Comparison of ENCODE assay signal across 8 cellular contexts in the genomic region with DNA sequence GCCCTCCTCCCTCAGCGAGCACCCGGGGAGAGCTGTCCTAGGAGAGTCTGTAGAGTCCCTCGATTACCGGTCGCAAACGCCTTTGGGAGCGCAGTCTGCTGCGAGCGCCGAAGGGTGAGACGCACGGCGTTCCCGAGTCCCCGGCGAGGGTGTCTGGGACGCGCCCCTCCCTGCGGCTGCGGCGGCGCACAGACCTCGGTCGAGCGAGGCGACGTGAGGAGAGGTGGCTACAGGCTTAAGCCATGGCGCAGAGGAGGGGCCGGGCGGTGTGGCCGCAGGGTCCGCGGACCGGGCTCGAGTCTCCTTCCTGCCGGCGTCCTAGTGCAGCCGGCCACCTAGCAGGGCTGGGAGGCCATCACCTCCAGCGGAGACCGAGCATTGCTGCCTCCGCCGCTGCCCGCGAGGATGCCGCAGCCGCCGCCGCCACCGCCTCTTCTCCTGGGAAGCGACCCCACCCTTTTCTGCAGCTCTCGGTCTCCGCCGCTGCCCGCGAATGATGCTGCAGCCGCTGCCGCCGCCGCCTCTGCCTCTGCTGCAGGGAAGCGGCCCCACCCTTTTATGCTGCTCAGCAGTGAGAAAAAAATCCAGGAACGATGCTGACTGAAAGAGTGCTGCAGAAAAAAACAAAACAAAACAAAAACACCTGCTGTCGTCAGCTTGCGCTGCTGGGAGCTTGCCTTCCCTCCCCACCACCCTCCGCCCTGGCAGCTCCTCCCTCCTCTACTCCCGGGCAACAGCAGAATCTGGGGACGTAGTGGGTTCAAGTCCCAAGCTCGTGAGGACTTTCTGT. TPM values are rescaled to one million over a fixed set of nuclear protein-coding genes. Genes with fewer than 3 reads are reported as not detected.
A peak's percentile ranks its signal among the peaks of the same experiment; 100 is the strongest.
DNase-seq lines count a peak whose midpoint lies in the region; ATAC-seq and TF ChIP-seq lines count a peak whose summit lies in the region.

Gene MAP6, minus strand, starts transcription at position 531 of the 790 bp plus-strand sequence. CDS start 669 bp downstream, outside the sequence.

- peaks cover 6 to 22% (median 13%) of the 10 kb centered on the region in 3 donors for H3K4me1 Mint-ChIP-seq in naive B cell

- no peak for TF ChIP-seq CTCF in WI38 (IDR thresholded peaks at IDR 0.05; ENCODE audit: low read depth, low read length)
- no peak for TF ChIP-seq CTCF in esophagus squamous epithelium (IDR thresholded peaks at IDR 0.05)
- no peak for TF ChIP-seq CTCF in upper lobe of right lung (IDR thresholded peaks at IDR 0.05)

- 6 to 10% methylated on average over 7 to 21 of the region's 67 CpGs for WGBS in esophagus squamous epithelium, 2 donors

- H3K9ac ChIP-seq in HUES6 (ENCODE audit: low read length), result no peak within 1 kb of the TSS

- H3K4me3 Mint-ChIP-seq in naive B cell, result peak within 1 kb of the TSS; percentile 79 to 94 (median 91)

- H3K36me3 Mint-ChIP-seq in naive B cell, result peaks cover 7% of the 10 kb centered on the region in 2 donors

- DNase-seq in COR-L47 (lab: John Stamatoyannopoulos, UW), result peak; percentile 81
- DNase-seq in esophagus squamous epithelium (lab: John Stamatoyannopoulos, UW), result no peak
- peak; percentile 18 for DNase-seq in naive B cell
- DNase-seq in upper lobe of right lung, result no peak

- peaks cover 0 to 12% (median 2%) of the 10 kb centered on the region in 7 donors for H3K9me3 Mint-ChIP-seq in naive B cell

- intact Hi-C loops in esophagus squamous epithelium (cut with DNase I) (no loop called here), upper lobe of right lung (cut with DNase I) (no loop called here)

- H3K27me3 ChIP-seq in HUES6 (ENCODE audit: control insufficient read depth, insufficient read depth, low read length), result peaks cover 90% of the 10 kb centered on the region
- H3K27me3 ChIP-seq in esophagus squamous epithelium, result peaks cover 3 to 88% (median 8%) of the 10 kb centered on the region in 4 donors
- peaks cover 32% of the 10 kb centered on the region for H3K27me3 ChIP-seq in upper lobe of right lung

- no peaks in the 10 kb centered on the region for H3K36me3 ChIP-seq in HUES6 (ENCODE audit: control insufficient read depth, insufficient read depth, low read length)
- H3K36me3 ChIP-seq in esophagus squamous epithelium, result no peaks in the 10 kb centered on the region
- H3K36me3 ChIP-seq in upper lobe of right lung, result no peaks in the 10 kb centered on the region

- no peak within 1 kb of the TSS for H3K27ac ChIP-seq in HUES6 (ENCODE audit: low read depth, low read length)
- H3K27ac ChIP-seq in esophagus squamous epithelium, result peak within 1 kb of the TSS in 2 of 4 donors; percentile 54 to 65
- H3K27ac ChIP-seq in upper lobe of right lung, result no peak within 1 kb of the TSS

- H3K27ac Mint-ChIP-seq in naive B cell, result peak within 1 kb of the TSS in 1 of 6 donors; percentile 71

- ATAC-seq in naive B cell (ENCODE audit: low read depth in 2 of 2), result peak; percentile 42 to 54
- ATAC-seq in upper lobe of right lung, result peak; percentile 37
- no peak for ATAC-seq in HG02678 (IDR thresholded peaks at IDR 0.05; ENCODE audit: unreplicated experiment)
- no peak for ATAC-seq in HG03108 (IDR thresholded peaks at IDR 0.05; ENCODE audit: unreplicated experiment)

- no peak for TF ChIP-seq POLR2A in esophagus squamous epithelium (IDR thresholded peaks at IDR 0.05)

- H3K4me3 ChIP-seq in HUES6 (ENCODE audit: low read depth, low read length), result peak within 1 kb of the TSS; percentile 62
- peak within 1 kb of the TSS; percentile 40 for H3K4me3 ChIP-seq in WI38 (ENCODE audit: low read depth, low read length)
- peak within 1 kb of the TSS; percentile 34 to 67 (median 44) for H3K4me3 ChIP-seq in esophagus squamous epithelium
- H3K4me3 ChIP-seq in upper lobe of right lung, result peak within 1 kb of the TSS; percentile 52

- H3K9me3 ChIP-seq in HUES6 (ENCODE audit: control insufficient read depth, insufficient read depth, low read depth, low read length), result peaks cover 2% of the 10 kb centered on the region; the same call in 1 of the 2 replicates
- H3K9me3 ChIP-seq in esophagus squamous epithelium, result no peaks in the 10 kb centered on the region
- no peaks in the 10 kb centered on the region for H3K9me3 ChIP-seq in upper lobe of right lung

- H3K27me3 Mint-ChIP-seq in naive B cell, result peaks cover 40 to 74% (median 69%) of the 10 kb centered on the region in 3 donors

- H3K4me1 ChIP-seq in HUES6 (ENCODE audit: control insufficient read depth, insufficient read depth, low read length), result peaks cover 15% of the 10 kb centered on the region; the same call in 1 of the 2 replicates
- H3K4me1 ChIP-seq in esophagus squamous epithelium, result peaks cover 12 to 24% (median 18%) of the 10 kb centered on the region in 3 donors
- H3K4me1 ChIP-seq in upper lobe of right lung, result peaks cover 13% of the 10 kb centered on the region

RNA-seq across cellular contexts. Expression of gene MAP6, which starts in this region (rescaled TPM):
- total RNA-seq in esophagus squamous epithelium, result 1 to 10 TPM in 1 of 4 donors, under 1 TPM in 3; 0.18 to 3.6 (median 0.34) TPM
- polyA plus RNA-seq in naive B cell (ENCODE audit: low read depth in 6 of 6), result under 1 TPM in 3 of 6 donors, not detected in 3; 0.16 to 0.32 (median 0.23) TPM
- 5.8 TPM for total RNA-seq in upper lobe of right lung

Comparison
In these comparisons a context has a peak if more than half of its experiments do, and no peak if none do; other contexts are left out.
1. Peak in DNase-seq and ATAC-seq in naive B cell; RNA of the gene not detected or under 1 TPM.